19 cellular contexts compared by ENCODE assay signal in the genomic region with DNA sequence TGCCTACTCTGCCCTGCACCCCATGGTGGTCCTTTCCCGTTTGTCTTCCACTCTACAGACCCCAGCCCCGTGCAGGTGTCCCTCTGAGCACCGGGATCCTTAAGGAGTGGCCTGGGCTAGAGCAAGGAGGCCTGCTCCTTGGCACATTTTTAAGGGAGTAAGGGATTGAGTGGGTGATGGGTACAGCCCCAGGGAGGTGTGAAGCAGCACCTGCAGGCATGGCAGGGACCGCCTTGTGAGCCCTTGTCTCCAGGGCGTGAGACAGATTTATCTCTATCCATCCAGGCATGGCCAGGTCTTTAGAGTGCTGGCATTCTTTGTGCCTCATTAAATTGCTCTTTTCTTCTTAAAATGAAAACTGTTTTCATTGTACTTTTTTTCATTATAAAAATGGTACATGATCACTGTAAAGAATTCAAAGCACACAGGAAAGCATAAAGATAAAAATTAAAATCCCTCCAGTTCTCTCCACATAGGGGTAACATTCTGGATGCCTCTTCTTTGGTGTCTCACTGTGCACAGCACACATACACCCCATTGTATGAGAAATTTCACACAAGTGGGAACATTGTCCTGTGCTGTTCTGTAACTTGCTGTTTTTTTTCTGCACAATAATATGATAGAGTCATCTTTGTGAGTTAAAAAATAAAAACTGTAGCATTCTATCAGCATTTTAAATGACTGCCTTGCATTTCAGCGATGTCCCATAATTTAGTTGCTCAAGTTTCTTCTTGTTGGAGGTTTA.
"Had no signal": no experiment of that assay in that cellular context is flagged by ENCODE, and none has a peak within 500 bp of the region (broad histone marks: within the 10 kb centered on the region; RNA-seq: fewer than 3 reads in every experiment).

No MANE protein-coding gene starts in this region.

- H3K27ac ChIP-seq: epithelial cell of prostate, gastroesophageal sphincter, heart left ventricle, pancreas, right lobe of liver, skin epidermis, upper lobe of left lung had no signal

- H3K27me3 ChIP-seq: heart left ventricle, pancreas, right lobe of liver, upper lobe of left lung had no signal

- DNase-seq: activated CD4-positive, alpha-beta T cell treated with anti-CD3 and anti-CD28 coated beads for 36 hours; activated CD4-positive, alpha-beta T cell treated with anti-CD3 and anti-CD28 coated beads, Interleukin-2, amount 50 U/mL, for 4 hours; activated CD8-positive, alpha-beta memory T cell treated with anti-CD3 and anti-CD28 coated beads for 24 hours; activated gamma-delta T cell; activated T-cell treated with anti-CD3 and anti-CD28 coated beads, Interleukin-2, amount 50 U/mL, for 72 hours; cerebellar nuclear complex; cortex of kidney; heart left ventricle; left ventricle myocardium superior; mammary epithelial cell; pancreas; right lobe of liver; stimulated activated CD4-positive, alpha-beta T cell treated with anti-CD3 and anti-CD28 coated beads, Interleukin-1b, Interleukin-23, amount 100 ng/mL, for 48 hours; stimulated activated naive B cell treated with anti-CD40 and anti-IgM and Interleukin-4, amounts not matched to agents 10 μg/mL and 1 μg/mL and 100 μg/mL, for 72 hours; T1000; upper lobe of left lung had no signal
